8 cellular contexts compared by ENCODE assay signal in genomic region chr3:108153451-108153981, GRCh38.
DNase-seq lines count a peak whose midpoint lies in the region; ATAC-seq and TF ChIP-seq lines count a peak whose summit lies in the region.

No MANE protein-coding gene starts in this region.

- DNase-seq in SKM-1 (lab: John Stamatoyannopoulos, UW; ENCODE audit: unreplicated experiment) (peak; percentile 36), SKM-1 treated with dmso at 0.1 percent for 144 hours (lab: John Stamatoyannopoulos, UW; ENCODE audit: unreplicated experiment) (no peak), OCI-M1 (lab: John Stamatoyannopoulos, UW) (peak; percentile 78), islet precursor cell (peak; percentile 71), testis (peak; percentile 66), ascending aorta (ENCODE audit: low spot score in 2 of 2) (no peak)
- DNase-seq in activated naive CD4-positive, alpha-beta T cell treated with anti-CD3 and anti-CD28 coated beads, Interleukin-2, amount 50 U/mL, for 72 hours (ENCODE audit: low spot score in 2 of 2), result peak in 1 of 2 donors; percentile 40

- H3K4me3 ChIP-seq in testis, result no peak overlapping the region
- H3K4me3 ChIP-seq in ascending aorta, result no peak overlapping the region

- H3K4me1 ChIP-seq in testis, result no peaks in the 10 kb centered on the region
- H3K4me1 ChIP-seq in ascending aorta, result no peaks in the 10 kb centered on the region

- no peaks in the 10 kb centered on the region for H3K27me3 ChIP-seq in testis
- no peaks in the 10 kb centered on the region for H3K27me3 ChIP-seq in ascending aorta

- no peak overlapping the region for H3K27ac Mint-ChIP-seq in activated naive CD4-positive, alpha-beta T cell treated with anti-CD3 and anti-CD28 coated beads, Interleukin-2, amount 50 U/mL, for 72 hours

- no peaks in the 10 kb centered on the region for H3K9me3 Mint-ChIP-seq in activated naive CD4-positive, alpha-beta T cell treated with anti-CD3 and anti-CD28 coated beads, Interleukin-2, amount 50 U/mL, for 72 hours

- TF ChIP-seq POLR2A in testis (IDR thresholded peaks at IDR 0.05), result no peak

- 75 to 82% methylated on average over 7 of the region's 7 CpGs for WGBS in testis, 2 donors

- H3K36me3 Mint-ChIP-seq in activated naive CD4-positive, alpha-beta T cell treated with anti-CD3 and anti-CD28 coated beads, Interleukin-2, amount 50 U/mL, for 72 hours, result no peaks in the 10 kb centered on the region

- ATAC-seq in HG03095 (IDR thresholded peaks at IDR 0.05; ENCODE audit: unreplicated experiment), result peak; percentile 65
- peak; percentile 40 to 73 for ATAC-seq in activated naive CD4-positive, alpha-beta T cell treated with anti-CD3 and anti-CD28 coated beads, Interleukin-2, amount 50 U/mL, for 72 hours

- TF ChIP-seq CTCF in testis (IDR thresholded peaks at IDR 0.05) (peak in 1 of 3 experiments; percentile 23), ascending aorta (IDR thresholded peaks at IDR 0.05) (peak in 1 of 3 experiments; percentile 29)

- H3K27ac ChIP-seq in testis, result no peak overlapping the region
- no peak overlapping the region for H3K27ac ChIP-seq in ascending aorta

- H3K9me3 ChIP-seq in testis (no peaks in the 10 kb centered on the region), ascending aorta (no peaks in the 10 kb centered on the region)

- H3K36me3 ChIP-seq in testis (ENCODE audit: low read depth, missing control alignments) (no peaks in the 10 kb centered on the region), ascending aorta (no peaks in the 10 kb centered on the region)

- intact Hi-C loops in testis (cut with DNase I; ENCODE audit: low total_unique reads) (no loop called here), ascending aorta (cut with DNase I) (no loop called here)

Comparison
In these comparisons a context has a peak if more than half of its experiments do, and no peak if none do; other contexts are left out.
1. DNase-seq: peak in SKM-1 (single experiment), OCI-M1 (single experiment), islet precursor cell (single experiment) and testis (single experiment); none in SKM-1 treated with dmso at 0.1 percent for 144 hours (single experiment) and ascending aorta (0 of 2).